In genomic region chr14:54428527-54428926, GRCh38 we compare ENCODE assay signal across 17 cellular contexts. TPM values are rescaled to one million over a fixed set of nuclear protein-coding genes. Genes with fewer than 3 reads are reported as not detected.
DNase-seq lines count a peak whose midpoint lies in the region; ATAC-seq and TF ChIP-seq lines count a peak whose summit lies in the region.
"Had no signal": no experiment of that assay in that cellular context is flagged by ENCODE, and none has a peak within 500 bp of the region (broad histone marks: within the 10 kb centered on the region; RNA-seq: fewer than 3 reads in every experiment).

No MANE protein-coding gene starts in this region.

- peaks cover 28% of the 10 kb centered on the region for H3K4me1 Mint-ChIP-seq in activated T-cell treated with anti-CD3 and anti-CD28 coated beads, Interleukin-2, amount 50 U/mL, for 4 hours (ENCODE audit: low read depth)
- H3K4me1 Mint-ChIP-seq: CD14-positive monocyte had no signal

- H3K27me3 ChIP-seq in right atrium auricular region (no peaks in the 10 kb centered on the region), right cardiac atrium (ENCODE audit: control insufficient read depth, insufficient read depth) (no peaks in the 10 kb centered on the region), ascending aorta (no peaks in the 10 kb centered on the region)

- peaks cover 42% of the 10 kb centered on the region for H3K36me3 Mint-ChIP-seq in activated T-cell treated with anti-CD3 and anti-CD28 coated beads, Interleukin-2, amount 50 U/mL, for 4 hours (ENCODE audit: insufficient read depth)

- H3K36me3 ChIP-seq in right atrium auricular region: peaks cover 43% of the 10 kb centered on the region
- peaks cover 23 to 55% of the 10 kb centered on the region in 2 donors for H3K36me3 ChIP-seq in ascending aorta

- H3K27ac ChIP-seq in right atrium auricular region (peak overlapping the region; percentile 52 to 57), right cardiac atrium (ENCODE audit: low read length) (no peak overlapping the region), ascending aorta (no peak overlapping the region)
- H3K27ac ChIP-seq: GM23248, HL-60 had no signal

- DNase-seq in activated T-cell treated with anti-CD3 and anti-CD28 coated beads, Interleukin-2, amount 50 U/mL, for 4 hours: no peak
- DNase-seq in activated T-cell treated with anti-CD3 and anti-CD28 coated beads, Interleukin-2, amount 50 U/mL, for 1 hour: no peak
- no peak for DNase-seq in right atrium auricular region (ENCODE audit: low spot score)
- no peak for DNase-seq in right cardiac atrium
- peak; percentile 10 for DNase-seq in dermis blood vessel endothelial cell
- DNase-seq in ascending aorta (ENCODE audit: low spot score in 2 of 2): no peak
- DNase-seq in DMS53 treated with DMSO at 0.1 percent for 48 hours (lab: John Stamatoyannopoulos, UW; ENCODE audit: unreplicated experiment): no peak
- DNase-seq: AML-193, COR-L47, GM23248, NCI-H187, NCI-H226, NCI-H524 treated with DMSO at 0.1 percent for 48 hours had no signal

- peaks cover 0 to 9% of the 10 kb centered on the region in 2 donors for H3K4me1 ChIP-seq in right atrium auricular region
- no peaks in the 10 kb centered on the region for H3K4me1 ChIP-seq in right cardiac atrium (ENCODE audit: control insufficient read depth, insufficient read depth, low read length)
- no peaks in the 10 kb centered on the region for H3K4me1 ChIP-seq in ascending aorta

- TF ChIP-seq CTCF in right atrium auricular region (IDR thresholded peaks at IDR 0.05): no peak
- TF ChIP-seq CTCF in ascending aorta (IDR thresholded peaks at IDR 0.05): no peak

- H3K9me3 Mint-ChIP-seq in activated T-cell treated with anti-CD3 and anti-CD28 coated beads, Interleukin-2, amount 50 U/mL, for 4 hours: no peaks in the 10 kb centered on the region

- intact Hi-C loops in right cardiac atrium (cut with DNase I) (no loop called here), ascending aorta (cut with DNase I) (no loop called here)

- peak; percentile 69 to 80 for ATAC-seq in activated T-cell treated with anti-CD3 and anti-CD28 coated beads, Interleukin-2, amount 50 U/mL, for 4 hours
- ATAC-seq in right cardiac atrium: no peak
- ATAC-seq: HCT116, Panc1 had no signal

- H3K4me3 ChIP-seq in right atrium auricular region (no peak overlapping the region), right cardiac atrium (ENCODE audit: low read length) (no peak overlapping the region), ascending aorta (no peak overlapping the region)
- H3K4me3 ChIP-seq: GM23248 had no signal

- H3K27me3 Mint-ChIP-seq in activated T-cell treated with anti-CD3 and anti-CD28 coated beads, Interleukin-2, amount 50 U/mL, for 4 hours (ENCODE audit: low read depth): no peaks in the 10 kb centered on the region

- 85% methylated on average over 2 of the region's 2 CpGs for WGBS in right cardiac atrium

- H3K9me3 ChIP-seq in right atrium auricular region (no peaks in the 10 kb centered on the region), right cardiac atrium (ENCODE audit: control insufficient read depth, low read length) (no peaks in the 10 kb centered on the region), ascending aorta (no peaks in the 10 kb centered on the region)

- H3K4me3 Mint-ChIP-seq in activated T-cell treated with anti-CD3 and anti-CD28 coated beads, Interleukin-2, amount 50 U/mL, for 4 hours: no peak overlapping the region
- H3K4me3 Mint-ChIP-seq: CD14-positive monocyte had no signal

RNA-seq across cellular contexts. Expression of gene CNIH1, which starts 12.6 kb away (rescaled TPM):
- 10 to 100 TPM; 77.4 to 87.8 (median 81.6) TPM for total RNA-seq in activated T-cell treated with anti-CD3 and anti-CD28 coated beads, Interleukin-2, amount 50 U/mL, for 4 hours
- total RNA-seq in right atrium auricular region (100 to 1,000 TPM; 132 to 134 TPM), right cardiac atrium (100 to 1,000 TPM; 102 to 114 (median 110) TPM), dermis blood vessel endothelial cell (156 and 160 TPM in 2 replicates), ascending aorta (173 TPM)
- 92.2 TPM for polyA plus RNA-seq in right cardiac atrium

RNA-seq across cellular contexts. Expression of gene CDKN3, which starts 31.7 kb away (rescaled TPM):
- 10 to 100 TPM in 1 of 3 donors, 1 to 10 TPM in 2; 9.0 to 10.5 (median 9.8) TPM for total RNA-seq in activated T-cell treated with anti-CD3 and anti-CD28 coated beads, Interleukin-2, amount 50 U/mL, for 4 hours
- total RNA-seq in right atrium auricular region (10 to 100 TPM in 1 of 2 donors, 1 to 10 TPM in 1; 3.6 to 11.1 TPM), right cardiac atrium (1 to 10 TPM; 3.5 to 8.1 (median 7.1) TPM), dermis blood vessel endothelial cell (34.4 and 83.6 TPM in 2 replicates), ascending aorta (not detected)
- polyA plus RNA-seq in right cardiac atrium: 10.4 TPM

Comparison
In these comparisons a context has a peak if more than half of its experiments do, and no peak if none do; other contexts are left out.
1. H3K27ac ChIP-seq: peak in right atrium auricular region (2 of 2); none in right cardiac atrium (single experiment) and ascending aorta (0 of 2).
2. ATAC-seq: peak in activated T-cell treated with anti-CD3 and anti-CD28 coated beads, Interleukin-2, amount 50 U/mL, for 4 hours (2 of 2); none in right cardiac atrium (0 of 2).